1 cellular context compared by ENCODE assay signal in genomic region chr21:36320421-36321324, GRCh38.
A peak's percentile ranks its signal among the peaks of the same experiment; 100 is the strongest.
TF ChIP-seq lines count a peak whose summit lies in the region.

No MANE protein-coding gene starts in this region.

TF ChIP-seq in GM12878, 131 proteins besides CTCF, POLR2A, EP300 and RAD21 (continued from another document and continues in another):
- TF ChIP-seq ZNF592 (IDR thresholded peaks at IDR 0.05): no peak
- TF ChIP-seq SPI1 (IDR thresholded peaks at IDR 0.05; ENCODE audit: borderline replicate concordance, insufficient read depth, low read depth, low read length): no peak
- TF ChIP-seq CEBPZ (IDR thresholded peaks at IDR 0.05; ENCODE audit: low read depth, low read length): no peak
- TF ChIP-seq SKIL (IDR thresholded peaks at IDR 0.05; ENCODE audit: low read depth, poor library complexity, severe bottlenecking): no peak
- TF ChIP-seq PAX5 (IDR thresholded peaks at IDR 0.05; ENCODE audit: borderline replicate concordance, low read depth, low read length): no peak
- TF ChIP-seq SIN3A (IDR thresholded peaks at IDR 0.05; ENCODE audit: low read depth, low read length): no peak; the same call in 1 of the 2 replicates
- no peak for TF ChIP-seq MLLT1 (IDR thresholded peaks at IDR 0.05)
- TF ChIP-seq SMC3 (IDR thresholded peaks at IDR 0.05; ENCODE audit: borderline replicate concordance, low read length): no peak
- peak; percentile 29; the same call in 1 of the 2 replicates for TF ChIP-seq SMAD5 (IDR thresholded peaks at IDR 0.05; ENCODE audit: low read depth)
- TF ChIP-seq ESRRA (IDR thresholded peaks at IDR 0.05; ENCODE audit: low read length): no peak
- no peak for TF ChIP-seq CHD2 (IDR thresholded peaks at IDR 0.05; ENCODE audit: borderline replicate concordance, low read depth, low read length)
- TF ChIP-seq IKZF1 (conservative IDR thresholded peaks at IDR 0.05): peak; percentile 75
- no peak for TF ChIP-seq E4F1 (IDR thresholded peaks at IDR 0.05; ENCODE audit: borderline replicate concordance, partially characterized antibody)
- no peak; the same call in 1 of the 2 replicates for TF ChIP-seq RAD51 (IDR thresholded peaks at IDR 0.05)
- no peak for TF ChIP-seq JUNB (IDR thresholded peaks at IDR 0.05)
- no peak for TF ChIP-seq EGR1 (IDR thresholded peaks at IDR 0.05; ENCODE audit: borderline replicate concordance in 1 of 2, low read depth in 2 of 2, low read length in 2 of 2)
- TF ChIP-seq ZNF622 (IDR thresholded peaks at IDR 0.05): no peak
- no peak for TF ChIP-seq GABPA (IDR thresholded peaks at IDR 0.05; ENCODE audit: low read depth)
- TF ChIP-seq TBL1XR1 (IDR thresholded peaks at IDR 0.05; ENCODE audit: low read depth, low read length): no peak
- TF ChIP-seq PRDM15 (CRISPR knock-in tag; IDR thresholded peaks at IDR 0.05): no peak
- no peak for TF ChIP-seq CEBPB (IDR thresholded peaks at IDR 0.05; ENCODE audit: borderline replicate concordance in 1 of 2, low read depth in 2 of 2, low read length in 2 of 2)
- TF ChIP-seq ZBTB40 (IDR thresholded peaks at IDR 0.05; ENCODE audit: borderline replicate concordance): no peak
- peak; percentile 36 for TF ChIP-seq GATAD2B (conservative IDR thresholded peaks at IDR 0.05; ENCODE audit: low read depth)
- no peak for TF ChIP-seq RCOR1 (conservative IDR thresholded peaks at IDR 0.05; ENCODE audit: low read depth, low read length)
- TF ChIP-seq STAT3 (IDR thresholded peaks at IDR 0.05; ENCODE audit: low read depth, low read length): no peak
- no peak for TF ChIP-seq BMI1 (IDR thresholded peaks at IDR 0.05; ENCODE audit: borderline replicate concordance)
- no peak for TF ChIP-seq RFX5 (IDR thresholded peaks at IDR 0.05; ENCODE audit: low read depth, low read length)
- no peak for TF ChIP-seq CHD4 (IDR thresholded peaks at IDR 0.05)
- TF ChIP-seq ETV6 (conservative IDR thresholded peaks at IDR 0.05 in 1 of 2, IDR thresholded peaks at IDR 0.05 in 1 of 2; ENCODE audit: borderline replicate concordance in 1 of 2, low read depth in 1 of 2): no peak
- TF ChIP-seq ATF7 (IDR thresholded peaks at IDR 0.05; ENCODE audit: low read depth): no peak
- TF ChIP-seq PKNOX1 (IDR thresholded peaks at IDR 0.05): 0 out of 2 replicates have a peak, but pooled peaks have one; percentile 16
- TF ChIP-seq FOXM1 (IDR thresholded peaks at IDR 0.05; ENCODE audit: low read depth, low read length): no peak
- TF ChIP-seq NFXL1 (IDR thresholded peaks at IDR 0.05; ENCODE audit: borderline replicate concordance): no peak
- no peak for TF ChIP-seq EZH2 (IDR thresholded peaks at IDR 0.05; ENCODE audit: borderline replicate concordance, control insufficient read depth, low read depth, low read length)
